Comparison of ENCODE assay signal across 17 cellular contexts in the genomic region with DNA sequence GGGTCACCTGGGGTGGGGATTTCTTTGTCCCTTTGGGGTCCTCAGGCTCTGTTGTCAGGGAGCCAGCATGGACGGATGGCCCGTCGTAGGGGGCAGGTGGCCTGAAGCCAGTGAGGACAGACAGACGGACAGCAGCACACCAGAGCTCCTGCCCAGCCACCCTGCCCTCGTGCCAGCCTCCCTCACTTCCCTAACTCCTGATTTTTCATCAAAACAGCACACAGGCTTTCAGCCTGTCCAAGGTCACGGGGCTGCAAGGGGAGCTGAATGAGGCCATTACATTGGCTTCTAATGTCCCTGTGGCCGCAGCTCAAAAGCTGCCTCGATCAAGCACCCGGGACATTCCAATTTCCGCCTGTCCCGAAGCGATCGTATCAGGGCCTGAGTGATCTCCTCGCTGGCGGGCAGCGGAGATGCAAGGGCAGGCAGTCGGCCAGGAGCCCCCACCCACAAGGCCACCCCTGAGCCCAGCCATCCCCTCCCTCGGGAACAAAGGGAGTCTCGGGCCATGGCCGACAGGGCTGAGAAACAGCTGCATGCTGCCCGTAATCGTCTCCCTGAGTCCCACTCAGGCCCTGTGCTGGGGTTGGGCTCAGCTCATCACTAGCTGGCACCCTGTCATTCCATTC. TPM values are rescaled to one million over a fixed set of nuclear protein-coding genes. Genes with fewer than 3 reads are reported as not detected.
A peak's percentile ranks its signal among the peaks of the same experiment; 100 is the strongest.
DNase-seq lines count a peak whose midpoint lies in the region; ATAC-seq and TF ChIP-seq lines count a peak whose summit lies in the region.
"Had no signal": no experiment of that assay in that cellular context is flagged by ENCODE, and none has a peak within 500 bp of the region (broad histone marks: within the 10 kb centered on the region; RNA-seq: fewer than 3 reads in every experiment).

No MANE protein-coding gene starts in this region.

- intact Hi-C loops in OCI-LY7 (cut with micrococcal nuclease; ENCODE audit: unreplicated experiment) (loop anchor here (5.0 kb wide), 1 partner anchor 43 kb away; no protein-coding TSS in a partner anchor), spleen (cut with DNase I; ENCODE audit: low total_unique reads) (no loop called here)

- H3K9me3 Mint-ChIP-seq in endothelial cell (ENCODE audit: unreplicated experiment), result no peaks in the 10 kb centered on the region
- H3K9me3 Mint-ChIP-seq in mesothelial cell of epicardium, result peaks cover 5% of the 10 kb centered on the region

- H3K36me3 Mint-ChIP-seq in endothelial cell (ENCODE audit: low read depth, unreplicated experiment) (no peaks in the 10 kb centered on the region), mesothelial cell of epicardium (no peaks in the 10 kb centered on the region)

- no peak overlapping the region for H2AFZ ChIP-seq in OCI-LY7 (ENCODE audit: low read length)

- H3K79me2 ChIP-seq in OCI-LY7 (ENCODE audit: insufficient read depth, low read depth, low read length), result no peaks in the 10 kb centered on the region

- BruUV-seq in OCI-LY7 (replicated peaks; lab: Mats Ljungman, UMichigan), result no TSS peak

- WGBS in spleen, 5 donors, result 76 to 85% (median 83%) methylated on average over 13 to 22 of the region's 22 CpGs

- no peaks in the 10 kb centered on the region for H3K9me3 ChIP-seq in OCI-LY7 (ENCODE audit: low read length)
- peaks cover 0 to 11% (median 7%) of the 10 kb centered on the region in 8 donors for H3K9me3 ChIP-seq in spleen

- DNase-seq in OCI-LY7 (ENCODE audit: low spot score) (no peak), endothelial cell (ENCODE audit: low spot score) (no peak), mesothelial cell of epicardium (ENCODE audit: low spot score in 2 of 2, unreplicated experiment in 2 of 2) (no peak), spleen (peak; percentile 71)
- DNase-seq: activated CD4-positive, alpha-beta T cell treated with anti-CD3 and anti-CD28 coated beads, Interleukin-2, amount 50 U/mL, for 48 hours; Kasumi-1; NCI-H1930; NK-92 treated with Interleukin-12 subunit alpha and Interleukin-12 subunit beta, amount 100 ng/mL, for 24 hours had no signal

- no peaks in the 10 kb centered on the region for H4K20me1 ChIP-seq in OCI-LY7 (ENCODE audit: insufficient read depth, low read length)

- ATAC-seq in GM18873 (IDR thresholded peaks at IDR 0.05; ENCODE audit: low FRiP score, unreplicated experiment) (no peak), HG03175 (IDR thresholded peaks at IDR 0.05; ENCODE audit: unreplicated experiment) (no peak), GM18520 (IDR thresholded peaks at IDR 0.05; ENCODE audit: unreplicated experiment) (no peak)
- no peak for ATAC-seq in activated CD4-positive, CD25-positive, alpha-beta regulatory T cell treated with anti-CD3 and anti-CD28 coated beads, Interleukin-2, amount 50 U/mL, for 24 hours

- H3K36me3 ChIP-seq in OCI-LY7 (ENCODE audit: insufficient read depth, low read length) (no peaks in the 10 kb centered on the region), spleen (no peaks in the 10 kb centered on the region)

- H3K4me1 Mint-ChIP-seq in endothelial cell (ENCODE audit: unreplicated experiment), result peaks cover 10% of the 10 kb centered on the region
- peaks cover 29% of the 10 kb centered on the region for H3K4me1 Mint-ChIP-seq in mesothelial cell of epicardium

- H3K27ac ChIP-seq in OCI-LY7 (ENCODE audit: low read depth, low read length, poor library complexity, severe bottlenecking) (peak overlapping the region; percentile 32), spleen (peak overlapping the region; percentile 27 to 79 (median 64))

- no peak overlapping the region for H3K4me3 ChIP-seq in OCI-LY7 (ENCODE audit: low read depth, low read length, poor library complexity, severe bottlenecking)
- no peak overlapping the region for H3K4me3 ChIP-seq in spleen
- H3K4me3 ChIP-seq: lung had no signal

- H3K4me1 ChIP-seq in OCI-LY7 (ENCODE audit: insufficient read depth, low read length, poor library complexity, severe bottlenecking), result peaks cover 31% of the 10 kb centered on the region
- H3K4me1 ChIP-seq in spleen, result peaks cover 0 to 25% (median 7%) of the 10 kb centered on the region in 6 donors

- TF ChIP-seq POLR2A in spleen (IDR thresholded peaks at IDR 0.05), result no peak

- peak overlapping the region; percentile 45; the same call in 1 of the 2 replicates for H3K4me2 ChIP-seq in OCI-LY7 (ENCODE audit: low read length)

- POLR2A ChIA-PET in OCI-LY7 (lab: Charles Lee), result interaction anchor here (1.0 kb wide), 1 partner anchor 54 kb away, joined by 3 read pairs; no protein-coding TSS in a partner anchor

- CTCF ChIA-PET in OCI-LY7 (lab: Charles Lee; ENCODE audit: unreplicated experiment), result interaction anchor here (0.6 kb wide), 1 partner anchor 47 kb away, joined by 4 read pairs; no protein-coding TSS in a partner anchor

- H3K4me3 Mint-ChIP-seq in endothelial cell (ENCODE audit: unreplicated experiment) (no peak overlapping the region), mesothelial cell of epicardium (no peak overlapping the region)
- H3K4me3 Mint-ChIP-seq: T-helper 1 cell treated with Interleukin-12 subunit alpha and Interleukin-12 subunit beta and Interleukin-4 antibody, amounts not matched to agents 30 μg/mL and 1 μg/mL, for 36 hours had no signal

- TF ChIP-seq CTCF in OCI-LY7 (conservative IDR thresholded peaks at IDR 0.05; ENCODE audit: low read length) (no peak), endothelial cell (IDR thresholded peaks at IDR 0.05; ENCODE audit: unreplicated experiment) (no peak), mesothelial cell of epicardium (IDR thresholded peaks at IDR 0.05; ENCODE audit: unreplicated experiment) (no peak), spleen (IDR thresholded peaks at IDR 0.05 in 8 of 11, conservative IDR thresholded peaks at IDR 0.05 in 3 of 11) (no peak)

- no peaks in the 10 kb centered on the region for H3K9me2 ChIP-seq in OCI-LY7 (ENCODE audit: insufficient read depth, low read length)

- H3K27me3 Mint-ChIP-seq in endothelial cell (ENCODE audit: unreplicated experiment), result peaks cover 7% of the 10 kb centered on the region
- H3K27me3 Mint-ChIP-seq in mesothelial cell of epicardium (ENCODE audit: low read depth), result no peaks in the 10 kb centered on the region

- peak overlapping the region; percentile 86 for H3K27ac Mint-ChIP-seq in endothelial cell (ENCODE audit: unreplicated experiment)
- H3K27ac Mint-ChIP-seq in mesothelial cell of epicardium, result peak overlapping the region; percentile 25
- H3K27ac Mint-ChIP-seq: T-helper 1 cell treated with Interleukin-12 subunit alpha and Interleukin-12 subunit beta and Interleukin-4 antibody, amounts not matched to agents 30 μg/mL and 1 μg/mL, for 36 hours had no signal

- no peaks in the 10 kb centered on the region for H3K27me3 ChIP-seq in spleen (replicated peaks in 1 of 7)

RNA-seq across cellular contexts. Expression of gene RNU6ATAC, which starts 50.5 kb away (rescaled TPM):
- not detected in 2 replicates for total RNA-seq in OCI-LY7 (2014; rRNA removed; shearing (Covaris generic))
- 80.3 and 130 TPM in 2 replicates for total RNA-seq in OCI-LY7 (2022)
- total RNA-seq in endothelial cell (ENCODE audit: unreplicated experiment), result 140 TPM
- 61.4 to 122 TPM (median 69.3 TPM) in 3 replicates for total RNA-seq in mesothelial cell of epicardium
- 100 to 1,000 TPM in 4 of 7 donors, not detected in 3; 223 to 404 (median 271) TPM for total RNA-seq in spleen
- not detected for polyA plus RNA-seq in spleen
- total RNA-seq: Daoy, frontal cortex, renal cortical epithelial cell had no signal
- polyA plus RNA-seq: lung had no signal
